8 cellular contexts compared by ENCODE assay signal in the genomic region with DNA sequence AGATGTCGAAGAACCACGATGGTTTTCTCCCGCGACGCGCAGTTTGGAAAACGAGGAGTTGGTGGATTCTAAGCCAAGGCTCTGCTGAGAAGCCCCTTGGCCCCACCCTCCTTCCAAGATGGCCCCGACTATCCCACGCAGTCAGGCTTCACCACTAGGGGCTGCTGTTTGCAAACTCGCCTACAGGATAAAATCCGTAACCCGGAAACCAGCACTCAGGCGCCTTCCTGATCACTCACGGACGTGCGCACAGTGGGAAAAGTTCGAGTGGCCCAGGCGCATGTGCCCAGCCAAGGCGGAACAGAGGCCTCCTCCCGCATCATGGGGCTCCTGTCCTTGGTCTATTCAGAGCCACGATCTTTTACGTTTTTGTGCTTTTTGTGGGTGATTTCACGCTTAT. TPM values are rescaled to one million over a fixed set of nuclear protein-coding genes. Genes with fewer than 3 reads are reported as not detected.
DNase-seq lines count a peak whose midpoint lies in the region; ATAC-seq and TF ChIP-seq lines count a peak whose summit lies in the region.

No MANE protein-coding gene starts in this region.

- peak; percentile 54 for ATAC-seq in PC-3
- ATAC-seq in HG02870 (IDR thresholded peaks at IDR 0.05; ENCODE audit: unreplicated experiment) = no peak

- H3K27ac ChIP-seq in breast epithelium (no peak overlapping the region), PC-3 (ENCODE audit: low read length) (no peak overlapping the region), left ventricle myocardium inferior (replicated peaks) (no peak overlapping the region)

- H3K27ac Mint-ChIP-seq in MCF 10A (ENCODE audit: low read depth, unreplicated experiment) = peak overlapping the region; percentile 12

- no peak overlapping the region for H3K9ac ChIP-seq in PC-3 (ENCODE audit: low read length)

- TF ChIP-seq POLR2A in breast epithelium (IDR thresholded peaks at IDR 0.05) = no peak

- H3K9me3 ChIP-seq in breast epithelium = no peaks in the 10 kb centered on the region
- H3K9me3 ChIP-seq in PC-3 (ENCODE audit: low read length) = no peaks in the 10 kb centered on the region
- H3K9me3 ChIP-seq in left ventricle myocardium inferior (replicated peaks) = no peaks in the 10 kb centered on the region

- H4K20me1 ChIP-seq in PC-3 (ENCODE audit: low read length) = no peaks in the 10 kb centered on the region

- H3K27me3 ChIP-seq in breast epithelium = no peaks in the 10 kb centered on the region
- H3K27me3 ChIP-seq in PC-3 (ENCODE audit: low read length) = no peaks in the 10 kb centered on the region
- no peaks in the 10 kb centered on the region for H3K27me3 ChIP-seq in left ventricle myocardium inferior (ENCODE audit: low read depth)

- no peaks in the 10 kb centered on the region for H3K9me2 ChIP-seq in PC-3 (replicated peaks; ENCODE audit: low read length)

- POLR2A ChIA-PET in MCF 10A (lab: Yijun Ruan, JAX) = no interaction called here
- POLR2A ChIA-PET in PC-3 (lab: Charles Lee; ENCODE audit: unreplicated experiment) = no interaction called here

- H3K4me2 ChIP-seq in PC-3 (ENCODE audit: low read length) = no peak overlapping the region

- TF ChIP-seq CTCF in MCF 10A (IDR thresholded peaks at IDR 0.05; ENCODE audit: unreplicated experiment) = peak; percentile 44
- peak in 1 of 3 donors; percentile 38 for TF ChIP-seq CTCF in breast epithelium (IDR thresholded peaks at IDR 0.05)
- TF ChIP-seq CTCF in PC-3 (conservative IDR thresholded peaks at IDR 0.05; ENCODE audit: low read depth, low read length) = peak; percentile 62
- TF ChIP-seq CTCF in left ventricle myocardium inferior (IDR thresholded peaks at IDR 0.05; ENCODE audit: borderline replicate concordance) = peak; percentile 59

- intact Hi-C loops in MCF 10A (cut with micrococcal nuclease) = no loop called here
- intact Hi-C loops in breast epithelium (cut with DNase I; ENCODE audit: low total_unique reads) = no loop called here
- intact Hi-C loops in PC-3 (cut with micrococcal nuclease) = no loop called here
- intact Hi-C loops in left ventricle myocardium inferior (cut with micrococcal nuclease) = no loop called here

- CTCF ChIA-PET in MCF 10A (lab: Yijun Ruan, JAX) (interaction anchor here (0.9 to 1.5 kb wide), 2 partner anchors 48 to 190 kb away, joined by 5 to 7 read pairs; no protein-coding TSS in a partner anchor), PC-3 (lab: Charles Lee) (no interaction called here)

- no peaks in the 10 kb centered on the region for H3K4me1 Mint-ChIP-seq in MCF 10A (ENCODE audit: insufficient read depth, unreplicated experiment)

- no peak overlapping the region for H3K4me3 ChIP-seq in breast epithelium
- H3K4me3 ChIP-seq in PC-3 (ENCODE audit: low read length) = no peak overlapping the region
- no peak overlapping the region for H3K4me3 ChIP-seq in left ventricle myocardium inferior
- H3K4me3 ChIP-seq in skeletal muscle cell (ENCODE audit: low read depth, low read length) = no peak overlapping the region

- no peaks in the 10 kb centered on the region for H3K4me1 ChIP-seq in breast epithelium
- H3K4me1 ChIP-seq in PC-3 (ENCODE audit: insufficient read depth, low read length) = no peaks in the 10 kb centered on the region
- H3K4me1 ChIP-seq in left ventricle myocardium inferior = no peaks in the 10 kb centered on the region

- H3K27me3 Mint-ChIP-seq in MCF 10A (ENCODE audit: insufficient read depth, unreplicated experiment) = no peaks in the 10 kb centered on the region

- no peak overlapping the region for H3K4me3 Mint-ChIP-seq in MCF 10A (ENCODE audit: unreplicated experiment)

- no TSS peak for BruUV-seq in MCF 10A (replicated peaks; lab: Mats Ljungman, UMichigan)
- no TSS peak for BruUV-seq in PC-3 (replicated peaks; lab: Mats Ljungman, UMichigan)

- H3K9me3 Mint-ChIP-seq in MCF 10A (ENCODE audit: unreplicated experiment) = no peaks in the 10 kb centered on the region

- H3K36me3 ChIP-seq in breast epithelium (no peaks in the 10 kb centered on the region), PC-3 (ENCODE audit: low read depth, low read length) (no peaks in the 10 kb centered on the region), left ventricle myocardium inferior (peaks cover 34% of the 10 kb centered on the region)

- no peaks in the 10 kb centered on the region for H3K79me2 ChIP-seq in PC-3 (ENCODE audit: low read length)

- H2AFZ ChIP-seq in PC-3 (ENCODE audit: low read length) = no peak overlapping the region

- DNase-seq in MCF 10A (ENCODE audit: unreplicated experiment) (peak; percentile 35), breast epithelium (ENCODE audit: low spot score in 2 of 2) (no peak), PC-3 (peak; percentile 35), left ventricle myocardium inferior (peak; percentile 31), skeletal muscle cell (ENCODE audit: low read depth) (peak; percentile 12), LoVo (ENCODE audit: low spot score) (no peak)
- DNase-seq in activated naive CD8-positive, alpha-beta T cell treated with anti-CD3 and anti-CD28 coated beads, Interleukin-2, amount 50 U/mL, for 16 hours (ENCODE audit: low read depth, low spot score) = peak; percentile 40

- peaks cover 26% of the 10 kb centered on the region for H3K36me3 Mint-ChIP-seq in MCF 10A (ENCODE audit: insufficient read depth, unreplicated experiment)

- H3F3A ChIP-seq in PC-3 (ENCODE audit: low read length, unreplicated experiment) = no peaks in the 10 kb centered on the region

RNA-seq across cellular contexts. Expression of gene UQCR11, which starts 19.2 kb away (rescaled TPM):
- total RNA-seq in MCF 10A (2022) = 211 and 256 TPM in 2 replicates
- 100 to 1,000 TPM in 1 of 3 donors, 10 to 100 TPM in 2; 59.6 to 117 (median 63.4) TPM for total RNA-seq in breast epithelium
- 148 and 157 TPM in 2 replicates for total RNA-seq in PC-3 (2014; rRNA removed)
- total RNA-seq in left ventricle myocardium inferior = 942 TPM

RNA-seq across cellular contexts. Expression of gene TCF3, which starts 28.0 kb away (rescaled TPM):
- 79.7 and 100 TPM in 2 replicates for total RNA-seq in MCF 10A (2022)
- total RNA-seq in breast epithelium = 10 to 100 TPM; 38.6 to 45.3 (median 42.3) TPM
- total RNA-seq in PC-3 (2014; rRNA removed) = 147 and 196 TPM in 2 replicates
- total RNA-seq in left ventricle myocardium inferior = 18.4 TPM

RNA-seq across cellular contexts. Expression of gene MBD3, which starts 31.8 kb away (rescaled TPM):
- total RNA-seq in MCF 10A (2022) (103 and 114 TPM in 2 replicates), breast epithelium (10 to 100 TPM; 51.8 to 71.3 (median 70.8) TPM), PC-3 (2014; rRNA removed) (131 and 164 TPM in 2 replicates), left ventricle myocardium inferior (48.6 TPM)

RNA-seq across cellular contexts. Expression of gene MEX3D, which starts 56.3 kb away (rescaled TPM):
- total RNA-seq in MCF 10A (2022) (18.7 and 20.0 TPM in 2 replicates), breast epithelium (10 to 100 TPM; 12.5 to 14.3 (median 12.6) TPM), PC-3 (2014; rRNA removed) (64.0 and 89.2 TPM in 2 replicates), left ventricle myocardium inferior (6.4 TPM)

Comparison
In these comparisons a context has a peak if more than half of its experiments do, and no peak if none do; other contexts are left out.
1. DNase-seq: peak in MCF 10A (single experiment), PC-3 (single experiment), activated naive CD8-positive, alpha-beta T cell treated with anti-CD3 and anti-CD28 coated beads, Interleukin-2, amount 50 U/mL, for 16 hours (single experiment), left ventricle myocardium inferior (single experiment) and skeletal muscle cell (single experiment); none in breast epithelium (0 of 2) and LoVo (single experiment).